In genomic region chr12:52446346-52447045, GRCh38 we compare ENCODE assay signal across 29 cellular contexts. TPM values are rescaled to one million over a fixed set of nuclear protein-coding genes. Genes with fewer than 3 reads are reported as not detected.
"Had no signal": no experiment of that assay in that cellular context is flagged by ENCODE, and none has a peak within 500 bp of the region (broad histone marks: within the 10 kb centered on the region; RNA-seq: fewer than 3 reads in every experiment).

No MANE protein-coding gene starts in this region.

- H3K27ac Mint-ChIP-seq: activated CD4-positive, alpha-beta T cell treated with anti-CD3 and anti-CD28 coated beads, Interleukin-2, amount 10 ng/mL, durations not matched to agents 7 days and 5 days; activated CD8-positive, alpha-beta memory T cell treated with anti-CD3 and anti-CD28 coated beads, Interleukin-2, amount 10 ng/mL, durations not matched to agents 7 days and 5 days; activated CD8-positive, alpha-beta T cell treated with anti-CD3 and anti-CD28 coated beads for 36 hours; activated naive CD4-positive, alpha-beta T cell treated with anti-CD3 and anti-CD28 coated beads, Interleukin-2, amount 50 U/mL, for 24 hours; activated T-helper 1 cell treated with anti-CD3 and anti-CD28 coated beads, Interleukin-12 subunit alpha, Interleukin-12 subunit beta, Interleukin-2, Interleukin-4 antibody, amounts not matched to agents 30 ng/mL and 10 ng/mL and 1 ng/mL, durations not matched to agents 14 hours and 24 hours and 36 hours; effector memory CD8-positive, alpha-beta T cell; naive thymus-derived CD8-positive, alpha-beta T cell; stimulated activated naive CD8-positive, alpha-beta T cell treated with anti-CD3 and anti-CD28 coated beads, Interleukin-15, Interleukin-2, amounts not matched to agents 100 ng/mL and 50 ng/mL, for 24 hours; T-helper 1 cell treated with Interleukin-12 subunit alpha and Interleukin-12 subunit beta and Interleukin-4 antibody, amounts not matched to agents 30 μg/mL and 1 μg/mL, for 36 hours had no signal

- ATAC-seq: activated CD8-positive, alpha-beta memory T cell treated with anti-CD3 and anti-CD28 coated beads, Interleukin-2, amount 10 ng/mL, durations not matched to agents 7 days and 5 days; activated CD8-positive, alpha-beta T cell treated with anti-CD3 and anti-CD28 coated beads for 36 hours; effector memory CD8-positive, alpha-beta T cell; heart right ventricle; left lobe of liver; naive thymus-derived CD8-positive, alpha-beta T cell; upper lobe of right lung had no signal

- H3K9me3 Mint-ChIP-seq: activated CD4-positive, alpha-beta T cell treated with anti-CD3 and anti-CD28 coated beads, Interleukin-2, amount 10 ng/mL, durations not matched to agents 7 days and 5 days; activated CD8-positive, alpha-beta T cell treated with anti-CD3 and anti-CD28 coated beads for 36 hours; activated naive CD4-positive, alpha-beta T cell treated with anti-CD3 and anti-CD28 coated beads, Interleukin-2, amount 50 U/mL, for 24 hours; activated T-helper 1 cell treated with anti-CD3 and anti-CD28 coated beads, Interleukin-12 subunit alpha, Interleukin-12 subunit beta, Interleukin-2, Interleukin-4 antibody, amounts not matched to agents 30 ng/mL and 10 ng/mL and 1 ng/mL, durations not matched to agents 14 hours and 24 hours and 36 hours; effector memory CD8-positive, alpha-beta T cell; naive thymus-derived CD8-positive, alpha-beta T cell; stimulated activated naive CD8-positive, alpha-beta T cell treated with anti-CD3 and anti-CD28 coated beads, Interleukin-15, Interleukin-2, amounts not matched to agents 100 ng/mL and 50 ng/mL, for 24 hours; T-helper 1 cell treated with Interleukin-12 subunit alpha and Interleukin-12 subunit beta and Interleukin-4 antibody, amounts not matched to agents 30 μg/mL and 1 μg/mL, for 36 hours had no signal

- H3K27ac ChIP-seq: brain microvascular endothelial cell, heart right ventricle, neutrophil, ovary, prostate gland, right atrium auricular region, thyroid gland, upper lobe of right lung had no signal

- H3K4me3 Mint-ChIP-seq: activated CD4-positive, alpha-beta T cell treated with anti-CD3 and anti-CD28 coated beads, Interleukin-2, amount 10 ng/mL, durations not matched to agents 7 days and 5 days; activated CD8-positive, alpha-beta memory T cell treated with anti-CD3 and anti-CD28 coated beads, Interleukin-2, amount 10 ng/mL, durations not matched to agents 7 days and 5 days; activated CD8-positive, alpha-beta T cell treated with anti-CD3 and anti-CD28 coated beads for 36 hours; activated naive CD4-positive, alpha-beta T cell treated with anti-CD3 and anti-CD28 coated beads, Interleukin-2, amount 50 U/mL, for 24 hours; activated T-helper 1 cell treated with anti-CD3 and anti-CD28 coated beads, Interleukin-12 subunit alpha, Interleukin-12 subunit beta, Interleukin-2, Interleukin-4 antibody, amounts not matched to agents 30 ng/mL and 10 ng/mL and 1 ng/mL, durations not matched to agents 14 hours and 24 hours and 36 hours; effector memory CD8-positive, alpha-beta T cell; naive thymus-derived CD8-positive, alpha-beta T cell; stimulated activated naive CD8-positive, alpha-beta T cell treated with anti-CD3 and anti-CD28 coated beads, Interleukin-15, Interleukin-2, amounts not matched to agents 100 ng/mL and 50 ng/mL, for 24 hours; T-helper 1 cell treated with Interleukin-12 subunit alpha and Interleukin-12 subunit beta and Interleukin-4 antibody, amounts not matched to agents 30 μg/mL and 1 μg/mL, for 36 hours had no signal

- H3K4me1 ChIP-seq: prostate gland, thyroid gland, upper lobe of right lung had no signal

- H3K36me3 Mint-ChIP-seq: activated CD8-positive, alpha-beta memory T cell treated with anti-CD3 and anti-CD28 coated beads, Interleukin-2, amount 10 ng/mL, durations not matched to agents 7 days and 5 days; activated naive CD4-positive, alpha-beta T cell treated with anti-CD3 and anti-CD28 coated beads, Interleukin-2, amount 50 U/mL, for 24 hours; naive thymus-derived CD8-positive, alpha-beta T cell had no signal

- DNase-seq: activated CD4-positive, alpha-beta T cell treated with anti-CD3 and anti-CD28 coated beads, Interleukin-2, amount 10 ng/mL, durations not matched to agents 7 days and 5 days; activated CD4-positive, CD25-positive, alpha-beta regulatory T cell treated with anti-CD3 and anti-CD28 coated beads, Interleukin-2, amount 50 U/mL, for 72 hours; activated CD8-positive, alpha-beta memory T cell treated with anti-CD3 and anti-CD28 coated beads, Interleukin-2, amount 10 ng/mL, durations not matched to agents 7 days and 5 days; activated CD8-positive, alpha-beta T cell treated with anti-CD3 and anti-CD28 coated beads for 36 hours; activated gamma-delta T cell treated with Interleukin-2 at 50 U/mL for 16 hours; activated T-cell treated with anti-CD3 and anti-CD28 coated beads for 4 hours; aorta; brain microvascular endothelial cell; central memory CD4-positive, alpha-beta T cell; effector memory CD8-positive, alpha-beta T cell; heart right ventricle; naive thymus-derived CD8-positive, alpha-beta T cell; ovary; substantia nigra; thyroid gland; upper lobe of right lung had no signal

- H3K27me3 ChIP-seq: brain microvascular endothelial cell, ovary, right atrium auricular region, thyroid gland had no signal

- H3K9me3 ChIP-seq: heart right ventricle, neutrophil, ovary, prostate gland, right atrium auricular region, thyroid gland, upper lobe of right lung had no signal

- H3K4me1 Mint-ChIP-seq: activated naive CD4-positive, alpha-beta T cell treated with anti-CD3 and anti-CD28 coated beads, Interleukin-2, amount 50 U/mL, for 24 hours had no signal

- H3K4me3 ChIP-seq: heart right ventricle, lung, ovary, prostate gland, right atrium auricular region, thyroid gland, upper lobe of right lung had no signal

- H3K36me3 ChIP-seq: brain microvascular endothelial cell, heart right ventricle, neutrophil, ovary, prostate gland, right atrium auricular region, thyroid gland, upper lobe of right lung had no signal

RNA-seq across cellular contexts. Expression of gene KRT6B, which starts 5.5 kb away (rescaled TPM):
- total RNA-seq: activated CD4-positive, alpha-beta T cell treated with anti-CD3 and anti-CD28 coated beads, Interleukin-2, amount 10 ng/mL, durations not matched to agents 7 days and 5 days; activated CD8-positive, alpha-beta memory T cell treated with anti-CD3 and anti-CD28 coated beads, Interleukin-2, amount 10 ng/mL, durations not matched to agents 7 days and 5 days; activated CD8-positive, alpha-beta T cell treated with anti-CD3 and anti-CD28 coated beads for 36 hours; activated T-helper 1 cell treated with anti-CD3 and anti-CD28 coated beads, Interleukin-12 subunit alpha, Interleukin-12 subunit beta, Interleukin-2, Interleukin-4 antibody, amounts not matched to agents 30 ng/mL and 10 ng/mL and 1 ng/mL, durations not matched to agents 14 hours and 24 hours and 36 hours; aorta; dermis microvascular lymphatic vessel endothelial cell; epithelial cell of proximal tubule; fibroblast of villous mesenchyme; heart right ventricle; kidney epithelial cell; left lobe of liver; naive thymus-derived CD8-positive, alpha-beta T cell; right atrium auricular region; thyroid gland; upper lobe of right lung had no signal
- polyA plus RNA-seq: naive thymus-derived CD8-positive, alpha-beta T cell; ovary had no signal

RNA-seq across cellular contexts. Expression of gene KRT75, which starts 12.3 kb away (rescaled TPM):
- total RNA-seq: activated CD4-positive, alpha-beta T cell treated with anti-CD3 and anti-CD28 coated beads, Interleukin-2, amount 10 ng/mL, durations not matched to agents 7 days and 5 days; activated CD8-positive, alpha-beta memory T cell treated with anti-CD3 and anti-CD28 coated beads, Interleukin-2, amount 10 ng/mL, durations not matched to agents 7 days and 5 days; activated CD8-positive, alpha-beta T cell treated with anti-CD3 and anti-CD28 coated beads for 36 hours; activated T-helper 1 cell treated with anti-CD3 and anti-CD28 coated beads, Interleukin-12 subunit alpha, Interleukin-12 subunit beta, Interleukin-2, Interleukin-4 antibody, amounts not matched to agents 30 ng/mL and 10 ng/mL and 1 ng/mL, durations not matched to agents 14 hours and 24 hours and 36 hours; aorta; dermis microvascular lymphatic vessel endothelial cell; epithelial cell of proximal tubule; fibroblast of villous mesenchyme; heart right ventricle; kidney epithelial cell; left lobe of liver; lung; naive thymus-derived CD8-positive, alpha-beta T cell; prostate gland; right atrium auricular region; thyroid gland; upper lobe of right lung had no signal
- polyA plus RNA-seq: aorta; heart right ventricle; naive thymus-derived CD8-positive, alpha-beta T cell; ovary had no signal

RNA-seq across cellular contexts. Expression of gene KRT6C, which starts 27.1 kb away (rescaled TPM):
- total RNA-seq: activated CD4-positive, alpha-beta T cell treated with anti-CD3 and anti-CD28 coated beads, Interleukin-2, amount 10 ng/mL, durations not matched to agents 7 days and 5 days; activated CD8-positive, alpha-beta memory T cell treated with anti-CD3 and anti-CD28 coated beads, Interleukin-2, amount 10 ng/mL, durations not matched to agents 7 days and 5 days; activated CD8-positive, alpha-beta T cell treated with anti-CD3 and anti-CD28 coated beads for 36 hours; activated T-helper 1 cell treated with anti-CD3 and anti-CD28 coated beads, Interleukin-12 subunit alpha, Interleukin-12 subunit beta, Interleukin-2, Interleukin-4 antibody, amounts not matched to agents 30 ng/mL and 10 ng/mL and 1 ng/mL, durations not matched to agents 14 hours and 24 hours and 36 hours; aorta; dermis microvascular lymphatic vessel endothelial cell; epithelial cell of proximal tubule; fibroblast of villous mesenchyme; heart right ventricle; kidney epithelial cell; left lobe of liver; lung; naive thymus-derived CD8-positive, alpha-beta T cell; prostate gland; right atrium auricular region; thyroid gland; upper lobe of right lung had no signal
- polyA plus RNA-seq: naive thymus-derived CD8-positive, alpha-beta T cell; ovary had no signal

RNA-seq across cellular contexts. Expression of gene KRT82, which starts 40.4 kb away (rescaled TPM):
- total RNA-seq: activated CD4-positive, alpha-beta T cell treated with anti-CD3 and anti-CD28 coated beads, Interleukin-2, amount 10 ng/mL, durations not matched to agents 7 days and 5 days; activated CD8-positive, alpha-beta memory T cell treated with anti-CD3 and anti-CD28 coated beads, Interleukin-2, amount 10 ng/mL, durations not matched to agents 7 days and 5 days; activated CD8-positive, alpha-beta T cell treated with anti-CD3 and anti-CD28 coated beads for 36 hours; activated T-helper 1 cell treated with anti-CD3 and anti-CD28 coated beads, Interleukin-12 subunit alpha, Interleukin-12 subunit beta, Interleukin-2, Interleukin-4 antibody, amounts not matched to agents 30 ng/mL and 10 ng/mL and 1 ng/mL, durations not matched to agents 14 hours and 24 hours and 36 hours; aorta; dermis microvascular lymphatic vessel endothelial cell; epithelial cell of proximal tubule; fibroblast of villous mesenchyme; heart right ventricle; kidney epithelial cell; left lobe of liver; lung; naive thymus-derived CD8-positive, alpha-beta T cell; ovary; prostate gland; right atrium auricular region; thyroid gland; upper lobe of right lung had no signal
- polyA plus RNA-seq: aorta; heart right ventricle; lung; naive thymus-derived CD8-positive, alpha-beta T cell; ovary had no signal

RNA-seq across cellular contexts. Expression of gene KRT6A, which starts 46.6 kb away (rescaled TPM):
- total RNA-seq: activated CD4-positive, alpha-beta T cell treated with anti-CD3 and anti-CD28 coated beads, Interleukin-2, amount 10 ng/mL, durations not matched to agents 7 days and 5 days; activated CD8-positive, alpha-beta memory T cell treated with anti-CD3 and anti-CD28 coated beads, Interleukin-2, amount 10 ng/mL, durations not matched to agents 7 days and 5 days; activated CD8-positive, alpha-beta T cell treated with anti-CD3 and anti-CD28 coated beads for 36 hours; activated T-helper 1 cell treated with anti-CD3 and anti-CD28 coated beads, Interleukin-12 subunit alpha, Interleukin-12 subunit beta, Interleukin-2, Interleukin-4 antibody, amounts not matched to agents 30 ng/mL and 10 ng/mL and 1 ng/mL, durations not matched to agents 14 hours and 24 hours and 36 hours; aorta; dermis microvascular lymphatic vessel endothelial cell; epithelial cell of proximal tubule; fibroblast of villous mesenchyme; left lobe of liver; naive thymus-derived CD8-positive, alpha-beta T cell had no signal
- polyA plus RNA-seq: naive thymus-derived CD8-positive, alpha-beta T cell had no signal
